Comparison of ENCODE assay signal across 6 cellular contexts in the genomic region with DNA sequence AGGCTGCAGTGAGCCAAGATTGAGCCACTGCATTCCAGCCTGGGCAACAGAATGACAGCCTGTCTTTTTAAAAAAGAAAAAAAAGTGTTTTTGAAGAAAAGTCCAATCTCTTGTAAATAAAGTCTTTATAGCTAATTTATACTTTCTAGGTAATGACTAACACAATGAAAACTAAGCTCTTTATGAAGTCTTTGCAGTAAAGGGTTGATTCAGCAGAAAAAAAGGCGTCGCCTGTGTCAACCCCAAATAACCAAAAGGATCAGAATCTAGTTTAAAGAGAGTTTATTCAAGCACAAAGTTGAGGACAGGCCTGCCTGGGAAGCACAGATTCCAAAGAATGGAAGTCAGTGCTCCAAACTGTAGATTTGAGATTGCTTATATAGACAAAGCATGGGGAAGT.
"Had no signal": no experiment of that assay in that cellular context is flagged by ENCODE, and none has a peak within 500 bp of the region (broad histone marks: within the 10 kb centered on the region; RNA-seq: fewer than 3 reads in every experiment).

No MANE protein-coding gene starts in this region.

- DNase-seq: GM23248, GOT3, H7, HCEC 1CT, KG1 had no signal

- H3K27ac Mint-ChIP-seq: IgD-negative memory B cell had no signal

- H3K4me3 ChIP-seq: GM23248 had no signal

- H3K4me3 Mint-ChIP-seq: IgD-negative memory B cell had no signal

- H3K9ac ChIP-seq: GM23248 had no signal

- H2AFZ ChIP-seq: GM23248 had no signal

- H3K27ac ChIP-seq: GM23248 had no signal

- H3K9me3 Mint-ChIP-seq: IgD-negative memory B cell had no signal

- H3K36me3 Mint-ChIP-seq: IgD-negative memory B cell had no signal
